Comparison of ENCODE assay signal across 15 cellular contexts in the genomic region with DNA sequence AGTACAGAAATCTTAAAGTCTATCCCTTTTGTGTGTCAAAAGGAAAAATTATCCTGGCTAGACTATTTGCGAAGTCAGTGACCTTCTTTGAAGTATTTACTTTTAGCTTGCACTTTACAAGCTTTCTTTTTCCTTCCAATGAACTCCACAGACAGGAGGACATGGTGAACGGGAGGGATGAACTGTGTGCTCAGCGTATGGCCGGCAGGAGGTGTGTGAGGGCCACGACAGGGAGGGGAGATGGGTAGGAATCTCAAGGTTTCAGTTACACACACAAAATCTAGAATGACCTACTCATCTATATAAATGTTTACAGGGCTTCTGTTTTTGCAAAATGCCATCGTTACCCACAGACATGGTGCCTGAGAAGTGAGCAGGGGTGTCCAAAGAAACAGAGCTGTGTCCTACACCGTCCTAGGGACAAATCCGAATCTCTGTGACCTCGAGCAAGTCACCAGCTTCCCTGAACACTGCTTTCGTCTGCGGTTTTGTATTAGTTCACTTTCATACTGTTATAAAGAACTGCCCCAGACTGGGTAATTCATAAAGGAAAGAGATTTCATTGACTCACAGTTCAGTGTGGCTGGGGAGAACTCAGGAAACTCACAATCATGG.
DNase-seq lines count a peak whose midpoint lies in the region; FAIRE-seq and TF ChIP-seq lines count a peak whose summit lies in the region.
"Had no signal": no experiment of that assay in that cellular context is flagged by ENCODE, and none has a peak within 500 bp of the region (broad histone marks: within the 10 kb centered on the region; RNA-seq: fewer than 3 reads in every experiment).

No MANE protein-coding gene starts in this region.

- WGBS in transverse colon (ENCODE audit: low coverage in 1 of 2), 2 donors = 54 to 56% methylated on average over 10 to 11 of the region's 11 CpGs

- H3K4me2 ChIP-seq in osteoblast (ENCODE audit: insufficient read depth, low read length) = no peak overlapping the region

- peak; percentile 18 for TF ChIP-seq CTCF in astrocyte of the cerebellum (IDR thresholded peaks at IDR 0.05; ENCODE audit: low read depth, low read length, missing control alignments)
- TF ChIP-seq CTCF in osteoblast (IDR thresholded peaks at IDR 0.05; ENCODE audit: extremely low read depth, low read depth, low read length) = peak; percentile 26
- no peak for TF ChIP-seq CTCF in transverse colon (IDR thresholded peaks at IDR 0.05)
- TF ChIP-seq CTCF in ascending aorta (IDR thresholded peaks at IDR 0.05) = no peak

- TF ChIP-seq EP300 in transverse colon (IDR thresholded peaks at IDR 0.05; ENCODE audit: low read depth) = no peak

- no peak for TF ChIP-seq POLR2A in transverse colon (IDR thresholded peaks at IDR 0.05)

- H3K36me3 ChIP-seq in osteoblast (ENCODE audit: insufficient read depth, low read length) = no peaks in the 10 kb centered on the region
- H3K36me3 ChIP-seq in transverse colon = no peaks in the 10 kb centered on the region
- no peaks in the 10 kb centered on the region for H3K36me3 ChIP-seq in ascending aorta
- H3K36me3 ChIP-seq: gastroesophageal sphincter, MG63 had no signal

- intact Hi-C loops in transverse colon (cut with DNase I; ENCODE audit: low total_unique reads) (no loop called here), ascending aorta (cut with DNase I) (no loop called here)

- H3K27me3 ChIP-seq in osteoblast (ENCODE audit: insufficient read depth, low read length) (no peaks in the 10 kb centered on the region), transverse colon (no peaks in the 10 kb centered on the region), ascending aorta (no peaks in the 10 kb centered on the region)
- H3K27me3 ChIP-seq: gastroesophageal sphincter, MG63 had no signal

- H3K4me3 ChIP-seq in astrocyte of the cerebellum (ENCODE audit: low read depth, low read length) = no peak overlapping the region
- H3K4me3 ChIP-seq in osteoblast (ENCODE audit: insufficient read depth, low read length) = no peak overlapping the region
- H3K4me3 ChIP-seq in transverse colon = no peak overlapping the region
- no peak overlapping the region for H3K4me3 ChIP-seq in ascending aorta
- H3K4me3 ChIP-seq: gastroesophageal sphincter, MG63 had no signal

- in situ Hi-C loops in astrocyte of the cerebellum (cut with HindIII; ENCODE audit: low sequenced_read_pairs) = no loop called here
- in situ Hi-C loops in transverse colon (cut with MboI; ENCODE audit: low pct_ligation_motif_present in 1 of 4, low pct_unique_long_range_greater_than_20kb in 1 of 4, low sequenced_read_pairs in 3 of 4) = no loop called here

- H4K20me1 ChIP-seq in osteoblast (ENCODE audit: insufficient read depth, low read length) = no peaks in the 10 kb centered on the region

- no peaks in the 10 kb centered on the region for H3K79me2 ChIP-seq in osteoblast (ENCODE audit: insufficient read depth, low read length)

- no peak for FAIRE-seq in GM19239 (lab: Jason Lieb, UNC)

- no peaks in the 10 kb centered on the region for H3K9me3 ChIP-seq in osteoblast (ENCODE audit: low read depth, low read length)
- no peaks in the 10 kb centered on the region for H3K9me3 ChIP-seq in transverse colon
- H3K9me3 ChIP-seq in ascending aorta = no peaks in the 10 kb centered on the region
- H3K9me3 ChIP-seq: gastroesophageal sphincter, MG63 had no signal

- H3K4me1 ChIP-seq in osteoblast (ENCODE audit: insufficient read depth, low read length) = no peaks in the 10 kb centered on the region
- H3K4me1 ChIP-seq in transverse colon = no peaks in the 10 kb centered on the region
- no peaks in the 10 kb centered on the region for H3K4me1 ChIP-seq in ascending aorta
- H3K4me1 ChIP-seq: gastroesophageal sphincter had no signal

- H2AFZ ChIP-seq in osteoblast (ENCODE audit: low read length) = no peak overlapping the region

- no peak overlapping the region for H3K27ac ChIP-seq in osteoblast (ENCODE audit: low read depth, low read length)
- H3K27ac ChIP-seq in transverse colon = no peak overlapping the region
- H3K27ac ChIP-seq in ascending aorta = no peak overlapping the region
- H3K27ac ChIP-seq: gastroesophageal sphincter had no signal

- DNase-seq in Daoy (ENCODE audit: low read depth) = peak; percentile 53
- DNase-seq in NCI-H2227 treated with DMSO at 0.1 percent for 48 hours (lab: John Stamatoyannopoulos, UW) = peak; percentile 3
- DNase-seq in astrocyte of the cerebellum (ENCODE audit: low read depth) = no peak
- DNase-seq in osteoblast (ENCODE audit: insufficient read length, low spot score, missing footprints) = no peak
- no peak for DNase-seq in transverse colon
- DNase-seq in ascending aorta (ENCODE audit: low spot score in 2 of 2) = no peak
- DNase-seq in GM19239 (ENCODE audit: insufficient read length, low spot score) = no peak
- DNase-seq: activated CD4-positive, alpha-beta T cell treated with anti-CD3 and anti-CD28 coated beads, Interleukin-2, amount 10 ng/mL, durations not matched to agents 7 days and 5 days; Calu3; effector memory CD8-positive, alpha-beta T cell; left cardiac atrium; MG63; naive B cell; NCI-H526 treated with DMSO at 0.1 percent for 48 hours had no signal

Comparison
In these comparisons a context has a peak if more than half of its experiments do, and no peak if none do; other contexts are left out.
1. DNase-seq: peak in Daoy (single experiment) and NCI-H2227 treated with DMSO at 0.1 percent for 48 hours (single experiment); none in astrocyte of the cerebellum (single experiment), osteoblast (single experiment), transverse colon (single experiment), ascending aorta (0 of 2) and GM19239 (single experiment).
2. CTCF ChIP-seq: peak in astrocyte of the cerebellum (single experiment) and osteoblast (single experiment); none in transverse colon (0 of 5) and ascending aorta (0 of 3).